13 cellular contexts compared by ENCODE assay signal in the genomic region with DNA sequence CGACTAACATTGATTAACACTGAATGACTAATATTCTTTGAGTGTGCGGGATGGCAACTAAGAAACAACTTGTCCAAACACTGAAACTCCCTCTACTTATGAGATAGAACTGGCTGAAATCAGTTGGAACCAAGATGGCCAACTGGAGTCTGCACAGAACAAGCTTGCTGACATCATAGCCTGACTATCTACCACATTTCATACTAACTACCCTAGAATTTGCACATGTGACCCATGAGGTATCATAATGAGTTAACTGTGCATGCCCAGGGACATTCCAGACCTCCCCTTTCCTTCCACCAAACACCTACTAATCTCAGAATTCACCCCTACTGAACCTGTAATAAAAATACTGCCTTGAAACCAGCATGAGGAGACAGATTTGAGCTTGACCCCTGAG. TPM values are rescaled to one million over a fixed set of nuclear protein-coding genes. Genes with fewer than 3 reads are reported as not detected.
DNase-seq lines count a peak whose midpoint lies in the region; ATAC-seq, FAIRE-seq and TF ChIP-seq lines count a peak whose summit lies in the region.
"Had no signal": no experiment of that assay in that cellular context is flagged by ENCODE, and none has a peak within 500 bp of the region (broad histone marks: within the 10 kb centered on the region; RNA-seq: fewer than 3 reads in every experiment).

No MANE protein-coding gene starts in this region.

- CTCF ChIA-PET in activated CD4-positive, alpha-beta memory T cell treated with anti-CD3 and anti-CD28 coated beads for 36 hours (lab: Charles Lee), result interaction anchor here (0.7 to 1.6 kb wide), 2 partner anchors 14 to 1677 kb away, joined by 3 read pairs; no protein-coding TSS in a partner anchor
- CTCF ChIA-PET in activated CD4-positive, alpha-beta memory T cell treated with anti-CD3 and anti-CD28 coated beads, Interleukin-2, amount 10 ng/mL, durations not matched to agents 7 days and 5 days (lab: Charles Lee), result no interaction called here

- H3K4me3 Mint-ChIP-seq in activated CD4-positive, alpha-beta memory T cell treated with anti-CD3 and anti-CD28 coated beads for 36 hours, result no peak overlapping the region
- no peak overlapping the region for H3K4me3 Mint-ChIP-seq in activated CD4-positive, alpha-beta memory T cell treated with anti-CD3 and anti-CD28 coated beads, Interleukin-2, amount 10 ng/mL, durations not matched to agents 7 days and 5 days

- ATAC-seq in foreskin keratinocyte, result peak; percentile 76
- ATAC-seq: right lobe of liver had no signal

- H3K27me3 ChIP-seq in foreskin keratinocyte, result no peaks in the 10 kb centered on the region
- H3K27me3 ChIP-seq: right lobe of liver had no signal

- TF ChIP-seq CTCF in HFF-Myc (IDR thresholded peaks at IDR 0.05; ENCODE audit: low read depth, low read length, missing control alignments), result no peak
- TF ChIP-seq CTCF in foreskin keratinocyte (conservative IDR thresholded peaks at IDR 0.05), result no peak

- H3K36me3 Mint-ChIP-seq in activated CD4-positive, alpha-beta memory T cell treated with anti-CD3 and anti-CD28 coated beads for 36 hours, result peaks cover 51% of the 10 kb centered on the region
- H3K36me3 Mint-ChIP-seq in activated CD4-positive, alpha-beta memory T cell treated with anti-CD3 and anti-CD28 coated beads, Interleukin-2, amount 10 ng/mL, durations not matched to agents 7 days and 5 days (ENCODE audit: low read depth), result peaks cover 71% of the 10 kb centered on the region

- H3K9me3 Mint-ChIP-seq in activated CD4-positive, alpha-beta memory T cell treated with anti-CD3 and anti-CD28 coated beads for 36 hours, result no peaks in the 10 kb centered on the region
- no peaks in the 10 kb centered on the region for H3K9me3 Mint-ChIP-seq in activated CD4-positive, alpha-beta memory T cell treated with anti-CD3 and anti-CD28 coated beads, Interleukin-2, amount 10 ng/mL, durations not matched to agents 7 days and 5 days

- intact Hi-C loops in activated CD4-positive, alpha-beta memory T cell treated with anti-CD3 and anti-CD28 coated beads for 36 hours (cut with micrococcal nuclease), result loop anchor here (1.0 kb wide), 1 partner anchor 41 kb away; no protein-coding TSS in a partner anchor

- no peaks in the 10 kb centered on the region for H3K27me3 Mint-ChIP-seq in activated CD4-positive, alpha-beta memory T cell treated with anti-CD3 and anti-CD28 coated beads for 36 hours
- H3K27me3 Mint-ChIP-seq in activated CD4-positive, alpha-beta memory T cell treated with anti-CD3 and anti-CD28 coated beads, Interleukin-2, amount 10 ng/mL, durations not matched to agents 7 days and 5 days, result no peaks in the 10 kb centered on the region

- H3K27ac ChIP-seq in foreskin keratinocyte, result no peak overlapping the region
- H3K27ac ChIP-seq: epithelial cell of prostate, right lobe of liver had no signal

- H3K27ac Mint-ChIP-seq in activated CD4-positive, alpha-beta memory T cell treated with anti-CD3 and anti-CD28 coated beads for 36 hours, result peak overlapping the region; percentile 59
- H3K27ac Mint-ChIP-seq in activated CD4-positive, alpha-beta memory T cell treated with anti-CD3 and anti-CD28 coated beads, Interleukin-2, amount 10 ng/mL, durations not matched to agents 7 days and 5 days, result no peak overlapping the region

- H3K4me3 ChIP-seq in HFF-Myc (replicated peaks; ENCODE audit: low read depth, low read length), result no peak overlapping the region
- H3K4me3 ChIP-seq: right lobe of liver had no signal

- peaks cover 68% of the 10 kb centered on the region for H3K4me1 Mint-ChIP-seq in activated CD4-positive, alpha-beta memory T cell treated with anti-CD3 and anti-CD28 coated beads for 36 hours (ENCODE audit: low read depth)
- H3K4me1 Mint-ChIP-seq in activated CD4-positive, alpha-beta memory T cell treated with anti-CD3 and anti-CD28 coated beads, Interleukin-2, amount 10 ng/mL, durations not matched to agents 7 days and 5 days, result peaks cover 25% of the 10 kb centered on the region

- POLR2A ChIA-PET in activated CD4-positive, alpha-beta memory T cell treated with anti-CD3 and anti-CD28 coated beads for 36 hours (lab: Charles Lee), result interaction anchor here (1.0 to 1.1 kb wide), 2 partner anchors 42 to 44 kb away, joined by 3 to 5 read pairs; no protein-coding TSS in a partner anchor
- POLR2A ChIA-PET in activated CD4-positive, alpha-beta memory T cell treated with anti-CD3 and anti-CD28 coated beads, Interleukin-2, amount 10 ng/mL, durations not matched to agents 7 days and 5 days (lab: Charles Lee), result no interaction called here

- DNase-seq in activated CD4-positive, alpha-beta memory T cell treated with anti-CD3 and anti-CD28 coated beads for 36 hours, result peak; percentile 35
- DNase-seq in activated CD4-positive, alpha-beta memory T cell treated with anti-CD3 and anti-CD28 coated beads, Interleukin-2, amount 10 ng/mL, durations not matched to agents 7 days and 5 days, result no peak
- DNase-seq in HFF-Myc (ENCODE audit: extremely low read depth, low read depth), result peak; percentile 10
- DNase-seq in HTR-8/SVneo (ENCODE audit: insufficient read length, low spot score), result no peak
- DNase-seq in foreskin keratinocyte, result peak in 1 of 2 donors; percentile 35
- DNase-seq in NCI-H82 (lab: John Stamatoyannopoulos, UW), result no peak
- no peak for DNase-seq in DMS153 treated with DMSO at 0.1 percent for 48 hours (lab: John Stamatoyannopoulos, UW; ENCODE audit: unreplicated experiment)
- no peak for DNase-seq in NCI-H526 (lab: John Stamatoyannopoulos, UW)
- DNase-seq: activated CD4-positive, CD25-positive, alpha-beta regulatory T cell treated with anti-CD3 and anti-CD28 coated beads, Interleukin-2, amount 50 U/mL, for 72 hours; anterior cingulate cortex; NCI-H345; right lobe of liver had no signal

- H3K4me1 ChIP-seq in foreskin keratinocyte, result no peaks in the 10 kb centered on the region
- H3K4me1 ChIP-seq: right lobe of liver had no signal

- FAIRE-seq in HTR-8/SVneo (lab: Jason Lieb, UNC), result peak; percentile 33

RNA-seq across cellular contexts. Expression of gene PHIP, which starts 43.2 kb away (rescaled TPM):
- total RNA-seq in activated CD4-positive, alpha-beta memory T cell treated with anti-CD3 and anti-CD28 coated beads for 36 hours, result 10 to 100 TPM; 25.5 to 27.9 TPM
- total RNA-seq in activated CD4-positive, alpha-beta memory T cell treated with anti-CD3 and anti-CD28 coated beads, Interleukin-2, amount 10 ng/mL, durations not matched to agents 7 days and 5 days, result 10 to 100 TPM; 31.8 to 34.0 TPM
- total RNA-seq in foreskin keratinocyte, result 19.2 and 20.8 TPM in 2 replicates
- 2.0 and 2.6 TPM in 2 replicates for polyA plus RNA-seq in foreskin keratinocyte

Comparison
In these comparisons a context has a peak if more than half of its experiments do, and no peak if none do; other contexts are left out.
1. DNase-seq: peak in activated CD4-positive, alpha-beta memory T cell treated with anti-CD3 and anti-CD28 coated beads for 36 hours (single experiment) and HFF-Myc (single experiment); none in activated CD4-positive, alpha-beta memory T cell treated with anti-CD3 and anti-CD28 coated beads, Interleukin-2, amount 10 ng/mL, durations not matched to agents 7 days and 5 days (single experiment), HTR-8/SVneo (single experiment), NCI-H82 (single experiment), DMS153 treated with DMSO at 0.1 percent for 48 hours (single experiment) and NCI-H526 (0 of 2).